ENCODE assay signal across 8 cellular contexts in genomic region chr21:41169258-41169576, GRCh38. TPM values are rescaled to one million over a fixed set of nuclear protein-coding genes. Genes with fewer than 3 reads are reported as not detected.
DNase-seq lines count a peak whose midpoint lies in the region; ATAC-seq lines count a peak whose summit lies in the region.

No MANE protein-coding gene starts in this region.

- peak overlapping the region; percentile 58 for H3K9ac ChIP-seq in skeletal muscle satellite cell (ENCODE audit: low read depth, low read length)

- DNase-seq in H7 (no peak), iPS DF 6.9 (ENCODE audit: low read depth, low spot score) (no peak), CD1c-positive myeloid dendritic cell (ENCODE audit: extremely low spot score) (no peak), NCI-H2107 treated with DMSO at 0.1 percent for 48 hours (lab: John Stamatoyannopoulos, UW; ENCODE audit: unreplicated experiment) (no peak), D341Med (ENCODE audit: low spot score) (no peak)

- H3K27me3 ChIP-seq in H7 (ENCODE audit: control insufficient read depth, insufficient read depth, low read length) (peaks cover 36% of the 10 kb centered on the region), iPS DF 6.9 (ENCODE audit: control insufficient read depth, insufficient read depth, low read length) (peaks cover 6% of the 10 kb centered on the region; the same call in 1 of the 2 replicates), skeletal muscle satellite cell (ENCODE audit: control insufficient read depth, insufficient read depth, low read length) (no peaks in the 10 kb centered on the region)

- H3K4me2 ChIP-seq in skeletal muscle satellite cell (ENCODE audit: low read length) = peak overlapping the region; percentile 94

- peaks cover 5% of the 10 kb centered on the region for H3K4me1 Mint-ChIP-seq in activated T-helper 17 cell treated with anti-CD3 and anti-CD28 coated beads, Interleukin-2, amount 50 U/mL, for 72 hours

- no peaks in the 10 kb centered on the region for H3K9me3 Mint-ChIP-seq in activated T-helper 17 cell treated with anti-CD3 and anti-CD28 coated beads, Interleukin-2, amount 50 U/mL, for 72 hours

- whole genome bisulfite sequencing in iPS DF 6.9 (ENCODE audit: insufficient coverage, insufficient read length) = no CpG with 5 or more reads among the region's 3 CpGs

- peak overlapping the region; percentile 68 for H3K4me3 Mint-ChIP-seq in activated T-helper 17 cell treated with anti-CD3 and anti-CD28 coated beads, Interleukin-2, amount 50 U/mL, for 72 hours

- H3K27ac Mint-ChIP-seq in activated T-helper 17 cell treated with anti-CD3 and anti-CD28 coated beads, Interleukin-2, amount 50 U/mL, for 72 hours = no peak overlapping the region

- peaks cover 39% of the 10 kb centered on the region for H3K27me3 Mint-ChIP-seq in activated T-helper 17 cell treated with anti-CD3 and anti-CD28 coated beads, Interleukin-2, amount 50 U/mL, for 72 hours

- H3K4me1 ChIP-seq in iPS DF 6.9 (ENCODE audit: control insufficient read depth, insufficient read depth, low read length) = no peaks in the 10 kb centered on the region
- H3K4me1 ChIP-seq in skeletal muscle satellite cell (ENCODE audit: control insufficient read depth, insufficient read depth, low read length) = peaks cover 4% of the 10 kb centered on the region

- H3K36me3 Mint-ChIP-seq in activated T-helper 17 cell treated with anti-CD3 and anti-CD28 coated beads, Interleukin-2, amount 50 U/mL, for 72 hours (ENCODE audit: low read depth) = peaks cover 4% of the 10 kb centered on the region

- H3K9me3 ChIP-seq in iPS DF 6.9 (ENCODE audit: control insufficient read depth, insufficient read depth, low read length) (no peaks in the 10 kb centered on the region), skeletal muscle satellite cell (replicated peaks; ENCODE audit: low read length) (no peaks in the 10 kb centered on the region)

- H3K36me3 ChIP-seq in H7 (replicated peaks; ENCODE audit: control insufficient read depth, insufficient read depth, low read length) = no peaks in the 10 kb centered on the region
- no peaks in the 10 kb centered on the region for H3K36me3 ChIP-seq in iPS DF 6.9 (ENCODE audit: control insufficient read depth, insufficient read depth, low read length)
- no peaks in the 10 kb centered on the region for H3K36me3 ChIP-seq in skeletal muscle satellite cell (ENCODE audit: insufficient read depth, low read length)

- H3K4me3 ChIP-seq in H7 (ENCODE audit: insufficient read depth, low read depth, low read length) (peak overlapping the region; percentile 63), iPS DF 6.9 (ENCODE audit: low read length) (peak overlapping the region; percentile 4; the same call in 1 of the 2 replicates), skeletal muscle satellite cell (ENCODE audit: low read length) (peak overlapping the region; percentile 83)

- no peak for ATAC-seq in activated T-helper 17 cell treated with anti-CD3 and anti-CD28 coated beads, Interleukin-2, amount 50 U/mL, for 72 hours (replicated peaks)
- ATAC-seq in HG02938 (IDR thresholded peaks at IDR 0.05; ENCODE audit: unreplicated experiment) = no peak

- H3K27ac ChIP-seq in iPS DF 6.9 (ENCODE audit: low read length) = no peak overlapping the region

RNA-seq across cellular contexts. Expression of gene BACE2, which starts 1.3 kb away (rescaled TPM):
- total RNA-seq in H7 (2014; rRNA removed; shearing (Covaris generic)) = 13.4 and 14.2 TPM in 2 replicates
- total RNA-seq in activated T-helper 17 cell treated with anti-CD3 and anti-CD28 coated beads, Interleukin-2, amount 50 U/mL, for 72 hours = under 1 TPM in 1 of 2 donors, not detected in 1; 0.52 TPM
- total RNA-seq in skeletal muscle satellite cell (2012; rRNA removed) = 14.7 and 24.0 TPM in 2 replicates

Comparison
In these comparisons a context has a peak if more than half of its experiments do, and no peak if none do; other contexts are left out.
1. H3K4me3 ChIP-seq: peak in every context shown above with its lines; median percentile 83 in skeletal muscle satellite cell; 63 in H7; 4 in iPS DF 6.9.